ENCODE assay signal across 32 cellular contexts in genomic region chr5:94649874-94650273, GRCh38.
"Had no signal": no experiment of that assay in that cellular context is flagged by ENCODE, and none has a peak within 500 bp of the region (broad histone marks: within the 10 kb centered on the region; RNA-seq: fewer than 3 reads in every experiment).

No MANE protein-coding gene starts in this region.

- ATAC-seq: activated CD4-positive, alpha-beta T cell treated with anti-CD3 and anti-CD28 coated beads for 36 hours; activated CD4-positive, CD25-positive, alpha-beta regulatory T cell treated with anti-CD3 and anti-CD28 coated beads, Interleukin-2, amount 50 U/mL, for 24 hours; activated CD8-positive, alpha-beta memory T cell treated with anti-CD3 and anti-CD28 coated beads, Interleukin-2, amount 10 ng/mL, durations not matched to agents 7 days and 5 days; activated CD8-positive, alpha-beta T cell treated with anti-CD3 and anti-CD28 coated beads, Interleukin-2, amount 10 ng/mL, durations not matched to agents 7 days and 5 days; activated naive CD8-positive, alpha-beta T cell treated with anti-CD3 and anti-CD28 coated beads, Interleukin-2, amount 50 U/mL, for 24 hours; T-cell; WTC11 had no signal

- H3K27me3 ChIP-seq: ascending aorta, brain microvascular endothelial cell, breast epithelium had no signal

- DNase-seq: activated CD4-positive, alpha-beta memory T cell treated with anti-CD3 and anti-CD28 coated beads, Interleukin-2, amount 10 ng/mL, durations not matched to agents 7 days and 5 days; activated CD4-positive, alpha-beta T cell treated with anti-CD3 and anti-CD28 coated beads for 1 hour; activated CD4-positive, alpha-beta T cell treated with anti-CD3 and anti-CD28 coated beads for 36 hours; activated CD4-positive, alpha-beta T cell treated with anti-CD3 and anti-CD28 coated beads for 48 hours; activated CD4-positive, alpha-beta T cell treated with anti-CD3 and anti-CD28 coated beads, Interleukin-2, amount 10 ng/mL, durations not matched to agents 7 days and 5 days; activated CD4-positive, alpha-beta T cell treated with anti-CD3 and anti-CD28 coated beads, Interleukin-2, amount 50 U/mL, for 48 hours; activated CD4-positive, CD25-positive, alpha-beta regulatory T cell; activated CD8-positive, alpha-beta memory T cell treated with anti-CD3 and anti-CD28 coated beads for 24 hours; activated CD8-positive, alpha-beta memory T cell treated with anti-CD3 and anti-CD28 coated beads, Interleukin-2, amount 10 ng/mL, durations not matched to agents 7 days and 5 days; activated CD8-positive, alpha-beta memory T cell treated with anti-CD3 and anti-CD28 coated beads, Interleukin-2, amount 50 U/mL, for 48 hours; activated CD8-positive, alpha-beta T cell treated with anti-CD3 and anti-CD28 coated beads, Interleukin-2, amount 10 ng/mL, durations not matched to agents 7 days and 5 days; activated effector memory CD4-positive, alpha-beta T cell treated with Interleukin-2 at 50 U/mL for 16 hours; activated gamma-delta T cell; activated naive CD4-positive, alpha-beta T cell treated with anti-CD3 and anti-CD28 coated beads, Interleukin-2, amount 10 ng/mL, durations not matched to agents 7 days and 5 days; activated naive CD4-positive, alpha-beta T cell treated with Interleukin-2 at 50 U/mL for 16 hours; activated naive CD8-positive, alpha-beta T cell treated with anti-CD3 and anti-CD28 coated beads, Interleukin-2, amount 10 ng/mL, durations not matched to agents 7 days and 5 days; activated naive CD8-positive, alpha-beta T cell treated with anti-CD3 and anti-CD28 coated beads, Interleukin-2, amount 50 U/mL, for 24 hours; activated T-cell treated with anti-CD3 and anti-CD28 coated beads, Interleukin-2, amount 50 U/mL, for 24 hours; activated T-cell treated with anti-CD3 and anti-CD28 coated beads, Interleukin-2, amount 50 U/mL, for 48 hours; amygdala; anterior cingulate cortex; brain microvascular endothelial cell; central memory CD4-positive, alpha-beta T cell; T-cell; T-helper 2 cell; T-helper 9 cell; WERI-Rb-1 had no signal

- FAIRE-seq: TTC549 had no signal

- H3K9me3 ChIP-seq: ascending aorta had no signal

- H3K36me3 ChIP-seq: brain microvascular endothelial cell, breast epithelium had no signal

- H3K4me3 ChIP-seq: ascending aorta, breast epithelium had no signal

- H3K27ac ChIP-seq: ascending aorta, brain microvascular endothelial cell, breast epithelium, WERI-Rb-1 had no signal

- H3K4me1 ChIP-seq: ascending aorta, breast epithelium had no signal
